ENCODE assay signal across 1 cellular context in the genomic region with DNA sequence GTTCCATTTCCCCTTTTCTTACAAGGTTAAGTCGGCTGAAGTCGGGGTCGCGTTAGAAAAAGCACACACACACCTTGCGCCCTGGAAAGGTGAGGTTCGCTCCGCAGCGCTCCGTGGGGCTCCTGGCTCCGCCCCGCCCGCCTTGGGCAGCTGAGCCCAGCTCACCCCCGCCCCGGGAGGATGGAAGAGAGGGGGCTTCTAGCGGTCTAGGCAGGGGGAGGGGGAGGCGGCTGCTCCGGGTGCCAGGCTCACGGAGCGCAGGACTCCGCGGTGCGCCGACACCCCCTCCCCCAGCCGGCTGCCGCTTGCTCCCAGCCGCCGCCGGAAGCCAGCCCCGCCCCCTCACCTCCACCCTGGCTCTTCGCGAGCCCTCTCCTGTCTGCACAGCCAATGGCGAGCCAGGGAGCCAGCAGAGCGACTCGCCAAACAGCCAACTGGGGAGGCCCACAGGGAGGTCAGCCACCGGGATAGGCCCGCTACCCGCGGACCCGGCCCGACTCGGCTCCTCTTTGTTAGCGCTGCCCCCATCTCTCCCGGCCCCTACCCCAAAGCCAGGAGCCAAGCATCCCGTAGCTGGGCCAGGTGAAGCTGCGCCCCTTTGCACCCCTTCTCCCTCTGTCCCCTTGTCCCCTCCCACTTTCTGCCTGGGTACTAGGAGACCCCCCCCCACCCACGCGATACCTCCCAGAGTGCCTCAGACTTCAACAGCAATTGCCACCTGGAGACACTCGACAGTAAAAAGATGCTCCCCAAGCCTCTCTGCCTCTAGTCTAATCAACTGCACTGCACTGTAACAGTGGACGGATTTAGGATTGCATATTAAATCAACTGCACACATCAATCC.
TF ChIP-seq lines count a peak whose summit lies in the region.

No MANE protein-coding gene starts in this region.

TF ChIP-seq in K562, 482 proteins besides CTCF, POLR2A, EP300 and RAD21 (continued from another document and continues in another):
- no peak for TF ChIP-seq HDGF (IDR thresholded peaks at IDR 0.05)
- no peak for TF ChIP-seq ZNF23 (CRISPR knock-in tag; IDR thresholded peaks at IDR 0.05)
- no peak for TF ChIP-seq ZNF253 (CRISPR knock-in tag; conservative IDR thresholded peaks at IDR 0.05)
- TF ChIP-seq SRSF1 (IDR thresholded peaks at IDR 0.05; ENCODE audit: low read depth, low read length): no peak
- TF ChIP-seq POLR3A (IDR thresholded peaks at IDR 0.05; ENCODE audit: borderline replicate concordance, extremely low read depth, insufficient read depth, insufficient read length): no peak
- no peak for TF ChIP-seq ADNP (tag; IDR thresholded peaks at IDR 0.05)
- TF ChIP-seq SPI1 (IDR thresholded peaks at IDR 0.05; ENCODE audit: borderline replicate concordance, low read depth, low read length): peak; percentile 86
- TF ChIP-seq ATF1 (CRISPR knock-in tag; IDR thresholded peaks at IDR 0.05): no peak
- TF ChIP-seq ATF1 (tag; IDR thresholded peaks at IDR 0.05): peak; percentile 83
- TF ChIP-seq TGIF2 (CRISPR knock-in tag; IDR thresholded peaks at IDR 0.05): no peak
- no peak for TF ChIP-seq SMARCA4 (IDR thresholded peaks at IDR 0.05)
- TF ChIP-seq, protein P1, sequence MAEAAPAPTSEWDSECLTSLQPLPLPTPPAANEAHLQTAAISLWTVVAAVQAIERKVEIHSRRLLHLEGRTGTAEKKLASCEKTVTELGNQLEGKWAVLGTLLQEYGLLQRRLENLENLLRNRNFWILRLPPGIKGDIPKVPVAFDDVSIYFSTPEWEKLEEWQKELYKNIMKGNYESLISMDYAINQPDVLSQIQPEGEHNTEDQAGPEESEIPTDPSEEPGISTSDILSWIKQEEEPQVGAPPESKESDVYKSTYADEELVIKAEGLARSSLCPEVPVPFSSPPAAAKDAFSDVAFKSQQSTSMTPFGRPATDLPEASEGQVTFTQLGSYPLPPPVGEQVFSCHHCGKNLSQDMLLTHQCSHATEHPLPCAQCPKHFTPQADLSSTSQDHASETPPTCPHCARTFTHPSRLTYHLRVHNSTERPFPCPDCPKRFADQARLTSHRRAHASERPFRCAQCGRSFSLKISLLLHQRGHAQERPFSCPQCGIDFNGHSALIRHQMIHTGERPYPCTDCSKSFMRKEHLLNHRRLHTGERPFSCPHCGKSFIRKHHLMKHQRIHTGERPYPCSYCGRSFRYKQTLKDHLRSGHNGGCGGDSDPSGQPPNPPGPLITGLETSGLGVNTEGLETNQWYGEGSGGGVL (CRISPR knock-in tag; IDR thresholded peaks at IDR 0.05): no peak
- TF ChIP-seq MTF1 (CRISPR knock-in tag; IDR thresholded peaks at IDR 0.05; ENCODE audit: borderline replicate concordance): no peak
- TF ChIP-seq ZNF696 (CRISPR knock-in tag; conservative IDR thresholded peaks at IDR 0.05): no peak
- TF ChIP-seq NR2C1 (IDR thresholded peaks at IDR 0.05): peak; percentile 52; the same call in 1 of the 2 replicates
- TF ChIP-seq NR2C1 (tag; IDR thresholded peaks at IDR 0.05): peak; percentile 26; the same call in 1 of the 2 replicates
- peak; percentile 65 for TF ChIP-seq ZBTB7A (IDR thresholded peaks at IDR 0.05; ENCODE audit: borderline replicate concordance, control insufficient read depth, low read depth, low read length)
- peak; percentile 73; the same call in 1 of the 2 replicates for TF ChIP-seq HLTF (IDR thresholded peaks at IDR 0.05)
- TF ChIP-seq, protein P2, sequence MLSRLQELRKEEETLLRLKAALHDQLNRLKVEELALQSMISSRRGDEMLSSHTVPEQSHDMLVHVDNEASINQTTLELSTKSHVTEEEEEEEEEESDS (CRISPR knock-in tag; IDR thresholded peaks at IDR 0.05): no peak
- TF ChIP-seq KLF1 (tag; IDR thresholded peaks at IDR 0.05): no peak
- peak; percentile 96 for TF ChIP-seq EGR1 (conservative IDR thresholded peaks at IDR 0.05)
- no peak for TF ChIP-seq HSF4 (CRISPR knock-in tag; IDR thresholded peaks at IDR 0.05; ENCODE audit: borderline replicate concordance)
- no peak for TF ChIP-seq ZNF311 (CRISPR knock-in tag; IDR thresholded peaks at IDR 0.05)
- TF ChIP-seq, protein P3, sequence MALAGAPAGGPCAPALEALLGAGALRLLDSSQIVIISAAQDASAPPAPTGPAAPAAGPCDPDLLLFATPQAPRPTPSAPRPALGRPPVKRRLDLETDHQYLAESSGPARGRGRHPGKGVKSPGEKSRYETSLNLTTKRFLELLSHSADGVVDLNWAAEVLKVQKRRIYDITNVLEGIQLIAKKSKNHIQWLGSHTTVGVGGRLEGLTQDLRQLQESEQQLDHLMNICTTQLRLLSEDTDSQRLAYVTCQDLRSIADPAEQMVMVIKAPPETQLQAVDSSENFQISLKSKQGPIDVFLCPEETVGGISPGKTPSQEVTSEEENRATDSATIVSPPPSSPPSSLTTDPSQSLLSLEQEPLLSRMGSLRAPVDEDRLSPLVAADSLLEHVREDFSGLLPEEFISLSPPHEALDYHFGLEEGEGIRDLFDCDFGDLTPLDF (CRISPR knock-in tag; IDR thresholded peaks at IDR 0.05): no peak
- TF ChIP-seq, protein P4, sequence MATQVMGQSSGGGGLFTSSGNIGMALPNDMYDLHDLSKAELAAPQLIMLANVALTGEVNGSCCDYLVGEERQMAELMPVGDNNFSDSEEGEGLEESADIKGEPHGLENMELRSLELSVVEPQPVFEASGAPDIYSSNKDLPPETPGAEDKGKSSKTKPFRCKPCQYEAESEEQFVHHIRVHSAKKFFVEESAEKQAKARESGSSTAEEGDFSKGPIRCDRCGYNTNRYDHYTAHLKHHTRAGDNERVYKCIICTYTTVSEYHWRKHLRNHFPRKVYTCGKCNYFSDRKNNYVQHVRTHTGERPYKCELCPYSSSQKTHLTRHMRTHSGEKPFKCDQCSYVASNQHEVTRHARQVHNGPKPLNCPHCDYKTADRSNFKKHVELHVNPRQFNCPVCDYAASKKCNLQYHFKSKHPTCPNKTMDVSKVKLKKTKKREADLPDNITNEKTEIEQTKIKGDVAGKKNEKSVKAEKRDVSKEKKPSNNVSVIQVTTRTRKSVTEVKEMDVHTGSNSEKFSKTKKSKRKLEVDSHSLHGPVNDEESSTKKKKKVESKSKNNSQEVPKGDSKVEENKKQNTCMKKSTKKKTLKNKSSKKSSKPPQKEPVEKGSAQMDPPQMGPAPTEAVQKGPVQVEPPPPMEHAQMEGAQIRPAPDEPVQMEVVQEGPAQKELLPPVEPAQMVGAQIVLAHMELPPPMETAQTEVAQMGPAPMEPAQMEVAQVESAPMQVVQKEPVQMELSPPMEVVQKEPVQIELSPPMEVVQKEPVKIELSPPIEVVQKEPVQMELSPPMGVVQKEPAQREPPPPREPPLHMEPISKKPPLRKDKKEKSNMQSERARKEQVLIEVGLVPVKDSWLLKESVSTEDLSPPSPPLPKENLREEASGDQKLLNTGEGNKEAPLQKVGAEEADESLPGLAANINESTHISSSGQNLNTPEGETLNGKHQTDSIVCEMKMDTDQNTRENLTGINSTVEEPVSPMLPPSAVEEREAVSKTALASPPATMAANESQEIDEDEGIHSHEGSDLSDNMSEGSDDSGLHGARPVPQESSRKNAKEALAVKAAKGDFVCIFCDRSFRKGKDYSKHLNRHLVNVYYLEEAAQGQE (CRISPR knock-in tag; IDR thresholded peaks at IDR 0.05; ENCODE audit: low read depth): no peak
- TF ChIP-seq, protein P5, sequence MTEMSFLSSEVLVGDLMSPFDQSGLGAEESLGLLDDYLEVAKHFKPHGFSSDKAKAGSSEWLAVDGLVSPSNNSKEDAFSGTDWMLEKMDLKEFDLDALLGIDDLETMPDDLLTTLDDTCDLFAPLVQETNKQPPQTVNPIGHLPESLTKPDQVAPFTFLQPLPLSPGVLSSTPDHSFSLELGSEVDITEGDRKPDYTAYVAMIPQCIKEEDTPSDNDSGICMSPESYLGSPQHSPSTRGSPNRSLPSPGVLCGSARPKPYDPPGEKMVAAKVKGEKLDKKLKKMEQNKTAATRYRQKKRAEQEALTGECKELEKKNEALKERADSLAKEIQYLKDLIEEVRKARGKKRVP (CRISPR knock-in tag; IDR thresholded peaks at IDR 0.05): no peak
- TF ChIP-seq ZNF124 (CRISPR knock-in tag; IDR thresholded peaks at IDR 0.05): no peak
- no peak for TF ChIP-seq SREBF2 (CRISPR knock-in tag; IDR thresholded peaks at IDR 0.05)
- TF ChIP-seq, protein P6, sequence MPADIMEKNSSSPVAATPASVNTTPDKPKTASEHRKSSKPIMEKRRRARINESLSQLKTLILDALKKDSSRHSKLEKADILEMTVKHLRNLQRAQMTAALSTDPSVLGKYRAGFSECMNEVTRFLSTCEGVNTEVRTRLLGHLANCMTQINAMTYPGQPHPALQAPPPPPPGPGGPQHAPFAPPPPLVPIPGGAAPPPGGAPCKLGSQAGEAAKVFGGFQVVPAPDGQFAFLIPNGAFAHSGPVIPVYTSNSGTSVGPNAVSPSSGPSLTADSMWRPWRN (IDR thresholded peaks at IDR 0.05; ENCODE audit: low read depth): 0 out of 2 replicates have a peak, but pooled peaks have one; percentile 14
- no peak for TF ChIP-seq BCL6 (CRISPR knock-in tag; IDR thresholded peaks at IDR 0.05)
- TF ChIP-seq SIN3A (IDR thresholded peaks at IDR 0.05; ENCODE audit: borderline replicate concordance in 2 of 2, control insufficient read depth in 1 of 2, low read depth in 2 of 2, low read length in 2 of 2): peak; percentile 20 to 62; a peak in 3 of 4 replicates
- TF ChIP-seq HNRNPH1 (optimal IDR thresholded peaks at IDR 0.05; ENCODE audit: low read depth, low read length): no peak
- TF ChIP-seq ZNF75A (CRISPR knock-in tag; IDR thresholded peaks at IDR 0.05): no peak
- TF ChIP-seq MIER1 (IDR thresholded peaks at IDR 0.05; ENCODE audit: low read depth): no peak
- TF ChIP-seq ZC3H8 (IDR thresholded peaks at IDR 0.05): no peak
- no peak for TF ChIP-seq HNRNPUL1 (IDR thresholded peaks at IDR 0.05; ENCODE audit: low read length)
- TF ChIP-seq NFIC (IDR thresholded peaks at IDR 0.05): no peak
- peak in 1 of 2 experiments; percentile 82; a peak in 1 of 4 replicates for TF ChIP-seq KDM4B (IDR thresholded peaks at IDR 0.05; ENCODE audit: borderline replicate concordance in 2 of 2, low read depth in 1 of 2)
- 0 out of 2 replicates have a peak, but pooled peaks have one; percentile 12 for TF ChIP-seq BHLHE40 (IDR thresholded peaks at IDR 0.05; ENCODE audit: low read length)
- no peak for TF ChIP-seq SLC30A9 (CRISPR knock-in tag; IDR thresholded peaks at IDR 0.05)
- TF ChIP-seq EWSR1 (IDR thresholded peaks at IDR 0.05; ENCODE audit: borderline replicate concordance, low read depth, partially characterized antibody): no peak
- TF ChIP-seq PTTG1 (tag; IDR thresholded peaks at IDR 0.05; ENCODE audit: low read depth): no peak
- TF ChIP-seq ZNF232 (CRISPR knock-in tag; IDR thresholded peaks at IDR 0.05): no peak
- TF ChIP-seq, protein P7, sequence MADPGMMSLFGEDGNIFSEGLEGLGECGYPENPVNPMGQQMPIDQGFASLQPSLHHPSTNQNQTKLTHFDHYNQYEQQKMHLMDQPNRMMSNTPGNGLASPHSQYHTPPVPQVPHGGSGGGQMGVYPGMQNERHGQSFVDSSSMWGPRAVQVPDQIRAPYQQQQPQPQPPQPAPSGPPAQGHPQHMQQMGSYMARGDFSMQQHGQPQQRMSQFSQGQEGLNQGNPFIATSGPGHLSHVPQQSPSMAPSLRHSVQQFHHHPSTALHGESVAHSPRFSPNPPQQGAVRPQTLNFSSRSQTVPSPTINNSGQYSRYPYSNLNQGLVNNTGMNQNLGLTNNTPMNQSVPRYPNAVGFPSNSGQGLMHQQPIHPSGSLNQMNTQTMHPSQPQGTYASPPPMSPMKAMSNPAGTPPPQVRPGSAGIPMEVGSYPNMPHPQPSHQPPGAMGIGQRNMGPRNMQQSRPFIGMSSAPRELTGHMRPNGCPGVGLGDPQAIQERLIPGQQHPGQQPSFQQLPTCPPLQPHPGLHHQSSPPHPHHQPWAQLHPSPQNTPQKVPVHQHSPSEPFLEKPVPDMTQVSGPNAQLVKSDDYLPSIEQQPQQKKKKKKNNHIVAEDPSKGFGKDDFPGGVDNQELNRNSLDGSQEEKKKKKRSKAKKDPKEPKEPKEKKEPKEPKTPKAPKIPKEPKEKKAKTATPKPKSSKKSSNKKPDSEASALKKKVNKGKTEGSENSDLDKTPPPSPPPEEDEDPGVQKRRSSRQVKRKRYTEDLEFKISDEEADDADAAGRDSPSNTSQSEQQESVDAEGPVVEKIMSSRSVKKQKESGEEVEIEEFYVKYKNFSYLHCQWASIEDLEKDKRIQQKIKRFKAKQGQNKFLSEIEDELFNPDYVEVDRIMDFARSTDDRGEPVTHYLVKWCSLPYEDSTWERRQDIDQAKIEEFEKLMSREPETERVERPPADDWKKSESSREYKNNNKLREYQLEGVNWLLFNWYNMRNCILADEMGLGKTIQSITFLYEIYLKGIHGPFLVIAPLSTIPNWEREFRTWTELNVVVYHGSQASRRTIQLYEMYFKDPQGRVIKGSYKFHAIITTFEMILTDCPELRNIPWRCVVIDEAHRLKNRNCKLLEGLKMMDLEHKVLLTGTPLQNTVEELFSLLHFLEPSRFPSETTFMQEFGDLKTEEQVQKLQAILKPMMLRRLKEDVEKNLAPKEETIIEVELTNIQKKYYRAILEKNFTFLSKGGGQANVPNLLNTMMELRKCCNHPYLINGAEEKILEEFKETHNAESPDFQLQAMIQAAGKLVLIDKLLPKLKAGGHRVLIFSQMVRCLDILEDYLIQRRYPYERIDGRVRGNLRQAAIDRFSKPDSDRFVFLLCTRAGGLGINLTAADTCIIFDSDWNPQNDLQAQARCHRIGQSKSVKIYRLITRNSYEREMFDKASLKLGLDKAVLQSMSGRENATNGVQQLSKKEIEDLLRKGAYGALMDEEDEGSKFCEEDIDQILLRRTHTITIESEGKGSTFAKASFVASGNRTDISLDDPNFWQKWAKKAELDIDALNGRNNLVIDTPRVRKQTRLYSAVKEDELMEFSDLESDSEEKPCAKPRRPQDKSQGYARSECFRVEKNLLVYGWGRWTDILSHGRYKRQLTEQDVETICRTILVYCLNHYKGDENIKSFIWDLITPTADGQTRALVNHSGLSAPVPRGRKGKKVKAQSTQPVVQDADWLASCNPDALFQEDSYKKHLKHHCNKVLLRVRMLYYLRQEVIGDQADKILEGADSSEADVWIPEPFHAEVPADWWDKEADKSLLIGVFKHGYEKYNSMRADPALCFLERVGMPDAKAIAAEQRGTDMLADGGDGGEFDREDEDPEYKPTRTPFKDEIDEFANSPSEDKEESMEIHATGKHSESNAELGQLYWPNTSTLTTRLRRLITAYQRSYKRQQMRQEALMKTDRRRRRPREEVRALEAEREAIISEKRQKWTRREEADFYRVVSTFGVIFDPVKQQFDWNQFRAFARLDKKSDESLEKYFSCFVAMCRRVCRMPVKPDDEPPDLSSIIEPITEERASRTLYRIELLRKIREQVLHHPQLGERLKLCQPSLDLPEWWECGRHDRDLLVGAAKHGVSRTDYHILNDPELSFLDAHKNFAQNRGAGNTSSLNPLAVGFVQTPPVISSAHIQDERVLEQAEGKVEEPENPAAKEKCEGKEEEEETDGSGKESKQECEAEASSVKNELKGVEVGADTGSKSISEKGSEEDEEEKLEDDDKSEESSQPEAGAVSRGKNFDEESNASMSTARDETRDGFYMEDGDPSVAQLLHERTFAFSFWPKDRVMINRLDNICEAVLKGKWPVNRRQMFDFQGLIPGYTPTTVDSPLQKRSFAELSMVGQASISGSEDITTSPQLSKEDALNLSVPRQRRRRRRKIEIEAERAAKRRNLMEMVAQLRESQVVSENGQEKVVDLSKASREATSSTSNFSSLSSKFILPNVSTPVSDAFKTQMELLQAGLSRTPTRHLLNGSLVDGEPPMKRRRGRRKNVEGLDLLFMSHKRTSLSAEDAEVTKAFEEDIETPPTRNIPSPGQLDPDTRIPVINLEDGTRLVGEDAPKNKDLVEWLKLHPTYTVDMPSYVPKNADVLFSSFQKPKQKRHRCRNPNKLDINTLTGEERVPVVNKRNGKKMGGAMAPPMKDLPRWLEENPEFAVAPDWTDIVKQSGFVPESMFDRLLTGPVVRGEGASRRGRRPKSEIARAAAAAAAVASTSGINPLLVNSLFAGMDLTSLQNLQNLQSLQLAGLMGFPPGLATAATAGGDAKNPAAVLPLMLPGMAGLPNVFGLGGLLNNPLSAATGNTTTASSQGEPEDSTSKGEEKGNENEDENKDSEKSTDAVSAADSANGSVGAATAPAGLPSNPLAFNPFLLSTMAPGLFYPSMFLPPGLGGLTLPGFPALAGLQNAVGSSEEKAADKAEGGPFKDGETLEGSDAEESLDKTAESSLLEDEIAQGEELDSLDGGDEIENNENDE (IDR thresholded peaks at IDR 0.05; ENCODE audit: low read depth, low read length): no peak
- no peak for TF ChIP-seq FOXP1 (CRISPR knock-in tag; IDR thresholded peaks at IDR 0.05)
